In genomic region chr13:32426981-32427851, GRCh38 we compare ENCODE assay signal across 8 cellular contexts.
DNase-seq lines count a peak whose midpoint lies in the region; ATAC-seq and TF ChIP-seq lines count a peak whose summit lies in the region.

No MANE protein-coding gene starts in this region.

- no peaks in the 10 kb centered on the region for H3K27me3 ChIP-seq in muscle layer of duodenum (ENCODE audit: low read depth, low read length)

- no peaks in the 10 kb centered on the region for H3K9me3 ChIP-seq in muscle layer of duodenum (ENCODE audit: control insufficient read depth in 1 of 2, low read length in 2 of 2)

- no peaks in the 10 kb centered on the region for H3K36me3 ChIP-seq in muscle layer of duodenum (ENCODE audit: control insufficient read depth in 1 of 2, insufficient read depth in 2 of 2, low read length in 2 of 2)

- peak; percentile 16 for TF ChIP-seq POLR2A in GM15510 (IDR thresholded peaks at IDR 0.05; ENCODE audit: borderline replicate concordance, extremely low read depth, insufficient read length)

- H3K4me3 ChIP-seq in epithelial cell of esophagus (ENCODE audit: low read length), result peak overlapping the region; percentile 48
- H3K4me3 ChIP-seq in muscle layer of duodenum (ENCODE audit: low read depth in 1 of 2, low read length in 2 of 2), result peak overlapping the region; percentile 82 to 94

- H3K4me1 ChIP-seq in muscle layer of duodenum (ENCODE audit: control insufficient read depth in 1 of 2, insufficient read depth in 2 of 2, low read length in 2 of 2), result peaks cover 4 to 21% of the 10 kb centered on the region in 2 donors

- DNase-seq in NCI-H2227 treated with DMSO at 0.1 percent for 48 hours (lab: John Stamatoyannopoulos, UW) (peak; percentile 2), epithelial cell of esophagus (ENCODE audit: low read depth) (peak; percentile 11), NCI-H187 (lab: John Stamatoyannopoulos, UW) (no peak)
- peak; percentile 65 for DNase-seq in activated CD8-positive, alpha-beta memory T cell treated with anti-CD3 and anti-CD28 coated beads, Interleukin-2, amount 50 U/mL, for 4 hours
- DNase-seq in stimulated activated naive CD8-positive, alpha-beta T cell treated with anti-CD3 and anti-CD28 coated beads, Interleukin-15, Interleukin-2, amounts not matched to agents 100 U/mL and 50 U/mL, for 24 hours, result peak; percentile 74

- no peak for TF ChIP-seq CTCF in epithelial cell of esophagus (IDR thresholded peaks at IDR 0.05; ENCODE audit: insufficient read depth, low read depth, low read length, missing control alignments)

- H3K27ac ChIP-seq in muscle layer of duodenum (ENCODE audit: low read length), result peak overlapping the region; percentile 92

- peak; percentile 15 for ATAC-seq in HG02610 (IDR thresholded peaks at IDR 0.05; ENCODE audit: unreplicated experiment)
- peak; percentile 19 for ATAC-seq in stimulated activated naive CD8-positive, alpha-beta T cell treated with anti-CD3 and anti-CD28 coated beads, Interleukin-15, Interleukin-2, amounts not matched to agents 100 U/mL and 50 U/mL, for 24 hours

Comparison
In these comparisons a context has a peak if more than half of its experiments do, and no peak if none do; other contexts are left out.
1. DNase-seq: peak in NCI-H2227 treated with DMSO at 0.1 percent for 48 hours (single experiment), activated CD8-positive, alpha-beta memory T cell treated with anti-CD3 and anti-CD28 coated beads, Interleukin-2, amount 50 U/mL, for 4 hours (single experiment), epithelial cell of esophagus (single experiment) and stimulated activated naive CD8-positive, alpha-beta T cell treated with anti-CD3 and anti-CD28 coated beads, Interleukin-15, Interleukin-2, amounts not matched to agents 100 U/mL and 50 U/mL, for 24 hours (single experiment); none in NCI-H187 (0 of 2).